17 cellular contexts compared by ENCODE assay signal in genomic region chr11:134132808-134133207, GRCh38.
"Had no signal": no experiment of that assay in that cellular context is flagged by ENCODE, and none has a peak within 500 bp of the region (broad histone marks: within the 10 kb centered on the region; RNA-seq: fewer than 3 reads in every experiment).

No MANE protein-coding gene starts in this region.

- H3K4me1 Mint-ChIP-seq: activated CD4-positive, alpha-beta memory T cell treated with anti-CD3 and anti-CD28 coated beads, Interleukin-2, amount 10 ng/mL, durations not matched to agents 7 days and 5 days; activated naive CD4-positive, alpha-beta T cell treated with anti-CD3 and anti-CD28 coated beads, Interleukin-2, amount 10 ng/mL, durations not matched to agents 7 days and 5 days; neural crest cell had no signal

- H3K4me1 ChIP-seq: colonic mucosa, gastrocnemius medialis, heart left ventricle, right lobe of liver had no signal

- H3K4me2 ChIP-seq: smooth muscle cell had no signal

- H3K4me3 ChIP-seq: colonic mucosa, gastrocnemius medialis, heart left ventricle, lung, right lobe of liver, smooth muscle cell had no signal

- FAIRE-seq: endothelial cell of umbilical vein, urothelium cell line had no signal

- ATAC-seq: gastrocnemius medialis, heart left ventricle, right lobe of liver had no signal

- H3K27me3 Mint-ChIP-seq: activated naive CD4-positive, alpha-beta T cell treated with anti-CD3 and anti-CD28 coated beads, Interleukin-2, amount 10 ng/mL, durations not matched to agents 7 days and 5 days; activated T-cell treated with anti-CD3 and anti-CD28 coated beads, Interleukin-2, amount 50 U/mL, for 24 hours; stimulated activated naive CD8-positive, alpha-beta T cell treated with anti-CD3 and anti-CD28 coated beads, Interleukin-15, Interleukin-2, amounts not matched to agents 100 ng/mL and 50 ng/mL, for 24 hours had no signal

- H3K36me3 ChIP-seq: colonic mucosa, gastrocnemius medialis, heart left ventricle, right lobe of liver had no signal

- H3K9me3 ChIP-seq: colonic mucosa, gastrocnemius medialis, right lobe of liver had no signal

- DNase-seq: activated CD4-positive, alpha-beta memory T cell treated with anti-CD3 and anti-CD28 coated beads, Interleukin-2, amount 10 ng/mL, durations not matched to agents 7 days and 5 days; activated naive CD4-positive, alpha-beta T cell treated with anti-CD3 and anti-CD28 coated beads, Interleukin-2, amount 10 ng/mL, durations not matched to agents 7 days and 5 days; activated T-cell treated with anti-CD3 and anti-CD28 coated beads, Interleukin-2, amount 50 U/mL, for 24 hours; caudate nucleus; colonic mucosa; effector CD4-positive, alpha-beta T cell; gastrocnemius medialis; heart left ventricle; right lobe of liver; T-helper 1 cell; T1000 had no signal

- H3K27me3 ChIP-seq: colonic mucosa, gastrocnemius medialis, heart left ventricle, right lobe of liver had no signal

- H3K27ac Mint-ChIP-seq: activated CD4-positive, alpha-beta memory T cell treated with anti-CD3 and anti-CD28 coated beads, Interleukin-2, amount 10 ng/mL, durations not matched to agents 7 days and 5 days; activated naive CD4-positive, alpha-beta T cell treated with anti-CD3 and anti-CD28 coated beads, Interleukin-2, amount 10 ng/mL, durations not matched to agents 7 days and 5 days; activated T-cell treated with anti-CD3 and anti-CD28 coated beads, Interleukin-2, amount 50 U/mL, for 24 hours; stimulated activated naive CD8-positive, alpha-beta T cell treated with anti-CD3 and anti-CD28 coated beads, Interleukin-15, Interleukin-2, amounts not matched to agents 100 ng/mL and 50 ng/mL, for 24 hours had no signal

- H3K4me3 Mint-ChIP-seq: activated CD4-positive, alpha-beta memory T cell treated with anti-CD3 and anti-CD28 coated beads, Interleukin-2, amount 10 ng/mL, durations not matched to agents 7 days and 5 days; activated naive CD4-positive, alpha-beta T cell treated with anti-CD3 and anti-CD28 coated beads, Interleukin-2, amount 10 ng/mL, durations not matched to agents 7 days and 5 days; activated T-cell treated with anti-CD3 and anti-CD28 coated beads, Interleukin-2, amount 50 U/mL, for 24 hours; neural crest cell; stimulated activated naive CD8-positive, alpha-beta T cell treated with anti-CD3 and anti-CD28 coated beads, Interleukin-15, Interleukin-2, amounts not matched to agents 100 ng/mL and 50 ng/mL, for 24 hours had no signal

- H3K27ac ChIP-seq: colonic mucosa, gastrocnemius medialis, heart left ventricle, right lobe of liver had no signal
